In the genomic region with DNA sequence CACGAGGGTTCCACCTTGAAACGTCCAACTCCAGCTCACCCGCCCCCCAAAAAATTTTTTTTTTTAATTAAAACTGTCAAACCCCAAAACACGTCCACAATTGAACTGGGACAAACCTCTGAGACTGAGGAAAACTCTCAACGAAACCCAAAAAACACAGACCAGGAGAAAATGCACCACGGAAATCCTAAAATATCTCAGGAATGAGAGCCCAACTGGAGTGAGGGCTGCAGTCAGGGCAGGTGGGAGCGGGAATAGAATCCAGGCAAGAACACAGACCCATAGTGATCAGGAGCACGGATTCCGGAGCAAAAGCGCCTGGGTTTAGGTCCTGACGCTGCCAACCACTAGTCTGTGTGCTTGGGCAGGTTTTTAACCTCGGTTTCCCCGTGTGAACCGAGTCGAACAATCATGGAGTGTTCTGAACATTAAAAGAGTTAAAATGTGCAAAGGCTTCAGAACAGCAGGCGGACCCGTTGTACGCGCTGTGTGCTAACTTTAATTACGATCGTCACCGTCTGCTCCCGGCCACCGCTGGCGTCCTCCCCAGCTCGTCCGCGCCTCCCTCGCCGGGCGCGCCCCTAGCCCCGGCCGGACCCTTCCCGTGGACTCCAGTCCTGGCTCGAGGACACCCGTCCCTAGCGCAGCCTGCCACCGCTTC, we compare ENCODE assay signal across 8 cellular contexts. TPM values are rescaled to one million over a fixed set of nuclear protein-coding genes. Genes with fewer than 3 reads are reported as not detected.
DNase-seq lines count a peak whose midpoint lies in the region; ATAC-seq, FAIRE-seq and TF ChIP-seq lines count a peak whose summit lies in the region.

No MANE protein-coding gene starts in this region.

- TF ChIP-seq POLR2A in GM12891 (IDR thresholded peaks at IDR 0.05; ENCODE audit: low read depth, low read length), result no peak

- ATAC-seq in GM21737 (IDR thresholded peaks at IDR 0.05; ENCODE audit: unreplicated experiment), result peak; percentile 21
- ATAC-seq in stimulated activated naive CD8-positive, alpha-beta T cell treated with anti-CD3 and anti-CD28 coated beads, Interleukin-15, Interleukin-2, amounts not matched to agents 100 U/mL and 50 U/mL, for 24 hours, result peak; percentile 24

- no peak for FAIRE-seq in GM12891 (lab: Jason Lieb, UNC)

- H3K27ac ChIP-seq in brain microvascular endothelial cell, result peak overlapping the region; percentile 78

- peak; percentile 35 for DNase-seq in DMS79 treated with DMSO at 0.1 percent for 48 hours (lab: John Stamatoyannopoulos, UW)
- DNase-seq in NCI-H1694 treated with DMSO at 0.1 percent for 48 hours (lab: John Stamatoyannopoulos, UW), result peak; percentile 44
- no peak for DNase-seq in brain microvascular endothelial cell
- peak; percentile 56 for DNase-seq in iris pigment epithelial cell (ENCODE audit: low read depth)
- no peak for DNase-seq in stimulated activated naive CD8-positive, alpha-beta T cell treated with anti-CD3 and anti-CD28 coated beads, Interleukin-15, Interleukin-2, amounts not matched to agents 100 U/mL and 50 U/mL, for 24 hours
- DNase-seq in GM12891 (ENCODE audit: insufficient read length, low spot score), result no peak
- no peak for DNase-seq in NK-92 treated with Interleukin-12 subunit alpha and Interleukin-12 subunit beta, amount 100 ng/mL, for 24 hours (lab: John Stamatoyannopoulos, UW)

- no peaks in the 10 kb centered on the region for H3K36me3 ChIP-seq in brain microvascular endothelial cell (replicated peaks)

- H3K27me3 ChIP-seq in brain microvascular endothelial cell (replicated peaks), result no peaks in the 10 kb centered on the region

- peak; percentile 51 for TF ChIP-seq CTCF in brain microvascular endothelial cell (IDR thresholded peaks at IDR 0.05; ENCODE audit: low read depth, low read length, missing control alignments)

- in situ Hi-C loops in brain microvascular endothelial cell (cut with HindIII; ENCODE audit: low pct_ligation_motif_present, low sequenced_read_pairs), result loop anchor here (25.0 kb wide), 1 partner anchor 101 kb away; no protein-coding TSS in a partner anchor

- peak overlapping the region; percentile 89 for H3K4me3 ChIP-seq in brain microvascular endothelial cell (ENCODE audit: low read depth, low read length)

TF ChIP-seq in GM12891, 5 proteins besides CTCF, POLR2A, EP300 and RAD21:
- TF ChIP-seq PAX5 (IDR thresholded peaks at IDR 0.05; ENCODE audit: insufficient read depth, low read length, severe bottlenecking) (no peak), TAF1 (IDR thresholded peaks at IDR 0.05; ENCODE audit: low read depth, low read length) (no peak), POLR2AphosphoS5 (IDR thresholded peaks at IDR 0.05; ENCODE audit: low read depth, low read length) (no peak), POU2F2 (IDR thresholded peaks at IDR 0.05; ENCODE audit: low read depth, low read length) (no peak), SPI1 (IDR thresholded peaks at IDR 0.05; ENCODE audit: low read depth, low read length) (no peak)

RNA-seq across cellular contexts. Expression of gene ARHGAP29, which starts 0.6 kb away (rescaled TPM):
- polyA plus RNA-seq in GM12891 (2012; ENCODE audit: low read depth, missing spikeins), result 0.03 TPM

Comparison
In these comparisons a context has a peak if more than half of its experiments do, and no peak if none do; other contexts are left out.
1. DNase-seq: peak in DMS79 treated with DMSO at 0.1 percent for 48 hours (single experiment), NCI-H1694 treated with DMSO at 0.1 percent for 48 hours (single experiment) and iris pigment epithelial cell (single experiment); none in brain microvascular endothelial cell (single experiment), stimulated activated naive CD8-positive, alpha-beta T cell treated with anti-CD3 and anti-CD28 coated beads, Interleukin-15, Interleukin-2, amounts not matched to agents 100 U/mL and 50 U/mL, for 24 hours (single experiment), GM12891 (single experiment) and NK-92 treated with Interleukin-12 subunit alpha and Interleukin-12 subunit beta, amount 100 ng/mL, for 24 hours (single experiment).